2 cellular contexts compared by ENCODE assay signal in the genomic region with DNA sequence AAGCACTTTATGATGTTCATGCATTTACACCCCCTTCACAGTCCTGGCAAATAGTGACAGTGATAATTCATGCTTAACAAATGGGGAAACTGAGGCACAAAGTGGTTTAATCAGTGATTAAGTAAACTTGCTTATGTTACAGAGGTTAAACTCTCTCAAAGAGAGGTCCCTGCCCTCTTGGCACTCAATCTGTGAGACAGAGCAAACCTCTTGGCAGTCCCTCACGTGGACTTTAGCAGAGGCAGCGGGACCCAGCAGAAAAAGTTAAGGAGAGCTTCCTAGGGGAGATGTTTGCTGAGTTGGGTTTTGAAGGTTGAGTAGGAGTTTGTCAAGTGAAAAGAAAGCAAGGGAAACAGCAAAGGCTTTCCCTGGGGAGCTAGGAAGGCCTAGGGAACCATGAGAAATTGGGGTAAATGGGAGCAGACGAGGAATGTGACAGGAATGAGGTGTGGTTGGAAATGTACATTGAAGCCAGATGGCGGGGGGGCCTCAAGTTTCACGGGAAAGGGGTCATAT.
TF ChIP-seq lines count a peak whose summit lies in the region.

No MANE protein-coding gene starts in this region.

TF ChIP-seq in SK-N-SH treated with all-trans-retinoic acid at 6 μM for 48 hours, 23 proteins besides CTCF, POLR2A, EP300 and RAD21:
- TF ChIP-seq BACH2 (CRISPR knock-in tag; IDR thresholded peaks at IDR 0.05; ENCODE audit: borderline replicate concordance) (no peak), ZFP3 (CRISPR knock-in tag; IDR thresholded peaks at IDR 0.05) (peak; percentile 97), CREB5 (CRISPR knock-in tag; IDR thresholded peaks at IDR 0.05; ENCODE audit: low read depth) (no peak), ZFP30 (CRISPR knock-in tag; IDR thresholded peaks at IDR 0.05) (no peak), CSRNP3 (CRISPR knock-in tag; IDR thresholded peaks at IDR 0.05) (no peak)
- TF ChIP-seq, protein P1, sequence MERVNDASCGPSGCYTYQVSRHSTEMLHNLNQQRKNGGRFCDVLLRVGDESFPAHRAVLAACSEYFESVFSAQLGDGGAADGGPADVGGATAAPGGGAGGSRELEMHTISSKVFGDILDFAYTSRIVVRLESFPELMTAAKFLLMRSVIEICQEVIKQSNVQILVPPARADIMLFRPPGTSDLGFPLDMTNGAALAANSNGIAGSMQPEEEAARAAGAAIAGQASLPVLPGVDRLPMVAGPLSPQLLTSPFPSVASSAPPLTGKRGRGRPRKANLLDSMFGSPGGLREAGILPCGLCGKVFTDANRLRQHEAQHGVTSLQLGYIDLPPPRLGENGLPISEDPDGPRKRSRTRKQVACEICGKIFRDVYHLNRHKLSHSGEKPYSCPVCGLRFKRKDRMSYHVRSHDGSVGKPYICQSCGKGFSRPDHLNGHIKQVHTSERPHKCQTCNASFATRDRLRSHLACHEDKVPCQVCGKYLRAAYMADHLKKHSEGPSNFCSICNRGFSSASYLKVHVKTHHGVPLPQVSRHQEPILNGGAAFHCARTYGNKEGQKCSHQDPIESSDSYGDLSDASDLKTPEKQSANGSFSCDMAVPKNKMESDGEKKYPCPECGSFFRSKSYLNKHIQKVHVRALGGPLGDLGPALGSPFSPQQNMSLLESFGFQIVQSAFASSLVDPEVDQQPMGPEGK (CRISPR knock-in tag; IDR thresholded peaks at IDR 0.05; ENCODE audit: borderline replicate concordance): no peak

TF ChIP-seq in SK-N-SH, 30 proteins besides CTCF, POLR2A, EP300 and RAD21:
- TF ChIP-seq USF2 (IDR thresholded peaks at IDR 0.05; ENCODE audit: borderline replicate concordance, low read depth, low read length) (no peak), CHD2 (IDR thresholded peaks at IDR 0.05; ENCODE audit: low read length, partially characterized antibody) (no peak), REST (IDR thresholded peaks at IDR 0.05; ENCODE audit: low read depth, low read length) (no peak)
